17 cellular contexts compared by ENCODE assay signal in genomic region chr17:72968798-72969197, GRCh38.
"Had no signal": no experiment of that assay in that cellular context is flagged by ENCODE, and none has a peak within 500 bp of the region (broad histone marks: within the 10 kb centered on the region; RNA-seq: fewer than 3 reads in every experiment).

No MANE protein-coding gene starts in this region.

- ATAC-seq: effector memory CD8-positive, alpha-beta T cell; gastrocnemius medialis; heart right ventricle had no signal

- H3K9me3 Mint-ChIP-seq: effector memory CD8-positive, alpha-beta T cell; naive B cell had no signal

- H3K27me3 Mint-ChIP-seq: effector memory CD8-positive, alpha-beta T cell; naive B cell had no signal

- H3K36me3 Mint-ChIP-seq: naive B cell had no signal

- H3K27ac Mint-ChIP-seq: effector memory CD8-positive, alpha-beta T cell; nephron had no signal

- DNase-seq: effector memory CD8-positive, alpha-beta T cell; gastrocnemius medialis; heart right ventricle; hypothalamus; left ventricle myocardium inferior; mesendoderm; naive B cell; nucleus accumbens; ovary; small intestine; stimulated activated CD4-positive, alpha-beta T cell treated with anti-CD3 and anti-CD28 coated beads, Interleukin-12 subunit alpha, Interleukin-12 subunit beta, amount 100 ng/mL, for 4 hours; stimulated activated naive CD4-positive, alpha-beta T cell treated with Interleukin-2 at 50 U/mL for 16 hours; trophoblast cell had no signal

- H3K9me3 ChIP-seq: esophagus muscularis mucosa, gastrocnemius medialis, heart right ventricle, left ventricle myocardium inferior, ovary, right atrium auricular region had no signal

- H3K4me3 Mint-ChIP-seq: effector memory CD8-positive, alpha-beta T cell; nephron had no signal

- FAIRE-seq: keratinocyte, small intestine had no signal
